In the genomic region with DNA sequence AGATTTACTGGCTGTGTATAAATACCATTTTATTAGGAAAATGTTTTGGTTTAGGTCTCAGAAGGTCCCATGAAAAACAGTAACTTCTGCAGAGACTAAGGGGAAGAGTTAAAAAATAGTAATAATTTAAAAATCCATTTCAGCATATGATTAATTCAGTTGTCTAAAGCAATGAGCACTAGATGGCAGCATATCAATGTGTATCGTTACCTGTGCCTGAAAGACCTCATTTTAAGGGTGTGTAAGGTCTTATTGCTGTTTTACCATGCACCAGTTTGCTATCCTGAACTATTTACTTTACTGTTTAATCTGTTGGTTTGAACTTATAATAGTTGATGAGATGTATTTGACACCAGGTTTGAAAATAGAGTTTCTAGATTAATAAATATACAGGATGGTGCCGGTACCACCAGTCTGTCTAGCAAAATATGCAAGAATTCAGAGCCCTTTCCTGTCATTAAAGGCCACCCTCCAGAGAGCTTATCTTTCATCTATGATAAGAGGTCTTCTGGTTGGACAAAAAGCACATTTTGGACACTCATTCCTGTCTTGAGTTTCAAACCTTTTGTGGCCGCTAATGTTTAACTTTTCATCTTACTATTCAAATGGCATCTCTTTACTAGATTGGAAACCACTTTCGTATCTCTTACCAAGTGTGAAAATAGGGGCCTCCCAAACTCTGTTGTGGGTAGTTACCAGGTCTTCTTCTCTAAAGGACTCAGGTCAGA, we compare ENCODE assay signal across 1 cellular context.
TF ChIP-seq lines count a peak whose summit lies in the region.

No MANE protein-coding gene starts in this region.

TF ChIP-seq in HepG2, 621 proteins besides CTCF, POLR2A, EP300 and RAD21 (continued from another document):
- TF ChIP-seq ZNF296 (CRISPR knock-in tag; conservative IDR thresholded peaks at IDR 0.05) (no peak), MYNN (CRISPR knock-in tag; IDR thresholded peaks at IDR 0.05; ENCODE audit: low read depth) (no peak), TBL1XR1 (IDR thresholded peaks at IDR 0.05; ENCODE audit: borderline replicate concordance, low read length, partially characterized antibody) (no peak), MIXL1 (CRISPR knock-in tag; IDR thresholded peaks at IDR 0.05) (0 out of 2 replicates have a peak, but pooled peaks have one; percentile 14), MAX (IDR thresholded peaks at IDR 0.05) (no peak), ZNF615 (CRISPR knock-in tag; IDR thresholded peaks at IDR 0.05; ENCODE audit: borderline replicate concordance) (no peak), GATAD2A (CRISPR knock-in tag; IDR thresholded peaks at IDR 0.05) (0 out of 2 replicates have a peak, but pooled peaks have one; percentile 12)
